Comparison of ENCODE assay signal across 1 cellular context in the genomic region with DNA sequence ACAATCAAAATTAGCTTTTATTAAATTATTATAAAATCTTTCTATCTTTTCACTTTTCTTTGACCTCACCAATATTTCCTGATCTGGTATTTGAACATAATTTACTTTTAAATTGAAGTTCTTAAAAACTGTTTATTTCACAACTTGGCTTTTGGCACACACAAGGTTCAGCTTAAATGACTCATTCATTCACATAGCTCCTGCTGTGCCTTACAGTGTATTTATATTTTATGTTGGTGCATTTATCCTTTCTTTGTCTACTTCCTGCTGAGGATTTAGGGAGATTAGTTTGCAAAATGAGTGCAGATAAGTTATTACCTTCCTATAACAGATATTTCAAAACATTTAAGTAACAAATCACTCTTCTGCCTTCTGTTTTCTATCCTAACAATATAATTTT.
TF ChIP-seq lines count a peak whose summit lies in the region.

No MANE protein-coding gene starts in this region.

TF ChIP-seq in WTC11, 78 proteins besides CTCF, POLR2A, EP300 and RAD21:
- TF ChIP-seq, protein P1, sequence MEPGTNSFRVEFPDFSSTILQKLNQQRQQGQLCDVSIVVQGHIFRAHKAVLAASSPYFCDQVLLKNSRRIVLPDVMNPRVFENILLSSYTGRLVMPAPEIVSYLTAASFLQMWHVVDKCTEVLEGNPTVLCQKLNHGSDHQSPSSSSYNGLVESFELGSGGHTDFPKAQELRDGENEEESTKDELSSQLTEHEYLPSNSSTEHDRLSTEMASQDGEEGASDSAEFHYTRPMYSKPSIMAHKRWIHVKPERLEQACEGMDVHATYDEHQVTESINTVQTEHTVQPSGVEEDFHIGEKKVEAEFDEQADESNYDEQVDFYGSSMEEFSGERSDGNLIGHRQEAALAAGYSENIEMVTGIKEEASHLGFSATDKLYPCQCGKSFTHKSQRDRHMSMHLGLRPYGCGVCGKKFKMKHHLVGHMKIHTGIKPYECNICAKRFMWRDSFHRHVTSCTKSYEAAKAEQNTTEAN (CRISPR knock-in tag; IDR thresholded peaks at IDR 0.05): no peak
- TF ChIP-seq, protein P2, sequence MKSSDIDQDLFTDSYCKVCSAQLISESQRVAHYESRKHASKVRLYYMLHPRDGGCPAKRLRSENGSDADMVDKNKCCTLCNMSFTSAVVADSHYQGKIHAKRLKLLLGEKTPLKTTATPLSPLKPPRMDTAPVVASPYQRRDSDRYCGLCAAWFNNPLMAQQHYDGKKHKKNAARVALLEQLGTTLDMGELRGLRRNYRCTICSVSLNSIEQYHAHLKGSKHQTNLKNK (CRISPR knock-in tag; IDR thresholded peaks at IDR 0.05): no peak
- TF ChIP-seq GABPB1 (CRISPR knock-in tag; IDR thresholded peaks at IDR 0.05): no peak
- TF ChIP-seq TEAD4 (CRISPR knock-in tag; IDR thresholded peaks at IDR 0.05): no peak
- TF ChIP-seq JUN (CRISPR knock-in tag; IDR thresholded peaks at IDR 0.05): no peak
- TF ChIP-seq, protein P3, sequence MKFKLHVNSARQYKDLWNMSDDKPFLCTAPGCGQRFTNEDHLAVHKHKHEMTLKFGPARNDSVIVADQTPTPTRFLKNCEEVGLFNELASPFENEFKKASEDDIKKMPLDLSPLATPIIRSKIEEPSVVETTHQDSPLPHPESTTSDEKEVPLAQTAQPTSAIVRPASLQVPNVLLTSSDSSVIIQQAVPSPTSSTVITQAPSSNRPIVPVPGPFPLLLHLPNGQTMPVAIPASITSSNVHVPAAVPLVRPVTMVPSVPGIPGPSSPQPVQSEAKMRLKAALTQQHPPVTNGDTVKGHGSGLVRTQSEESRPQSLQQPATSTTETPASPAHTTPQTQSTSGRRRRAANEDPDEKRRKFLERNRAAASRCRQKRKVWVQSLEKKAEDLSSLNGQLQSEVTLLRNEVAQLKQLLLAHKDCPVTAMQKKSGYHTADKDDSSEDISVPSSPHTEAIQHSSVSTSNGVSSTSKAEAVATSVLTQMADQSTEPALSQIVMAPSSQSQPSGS (CRISPR knock-in tag; IDR thresholded peaks at IDR 0.05; ENCODE audit: borderline replicate concordance, low read depth): no peak
- TF ChIP-seq, protein P4, sequence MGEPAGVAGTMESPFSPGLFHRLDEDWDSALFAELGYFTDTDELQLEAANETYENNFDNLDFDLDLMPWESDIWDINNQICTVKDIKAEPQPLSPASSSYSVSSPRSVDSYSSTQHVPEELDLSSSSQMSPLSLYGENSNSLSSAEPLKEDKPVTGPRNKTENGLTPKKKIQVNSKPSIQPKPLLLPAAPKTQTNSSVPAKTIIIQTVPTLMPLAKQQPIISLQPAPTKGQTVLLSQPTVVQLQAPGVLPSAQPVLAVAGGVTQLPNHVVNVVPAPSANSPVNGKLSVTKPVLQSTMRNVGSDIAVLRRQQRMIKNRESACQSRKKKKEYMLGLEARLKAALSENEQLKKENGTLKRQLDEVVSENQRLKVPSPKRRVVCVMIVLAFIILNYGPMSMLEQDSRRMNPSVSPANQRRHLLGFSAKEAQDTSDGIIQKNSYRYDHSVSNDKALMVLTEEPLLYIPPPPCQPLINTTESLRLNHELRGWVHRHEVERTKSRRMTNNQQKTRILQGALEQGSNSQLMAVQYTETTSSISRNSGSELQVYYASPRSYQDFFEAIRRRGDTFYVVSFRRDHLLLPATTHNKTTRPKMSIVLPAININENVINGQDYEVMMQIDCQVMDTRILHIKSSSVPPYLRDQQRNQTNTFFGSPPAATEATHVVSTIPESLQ (CRISPR knock-in tag; IDR thresholded peaks at IDR 0.05): no peak
- TF ChIP-seq, protein P5, sequence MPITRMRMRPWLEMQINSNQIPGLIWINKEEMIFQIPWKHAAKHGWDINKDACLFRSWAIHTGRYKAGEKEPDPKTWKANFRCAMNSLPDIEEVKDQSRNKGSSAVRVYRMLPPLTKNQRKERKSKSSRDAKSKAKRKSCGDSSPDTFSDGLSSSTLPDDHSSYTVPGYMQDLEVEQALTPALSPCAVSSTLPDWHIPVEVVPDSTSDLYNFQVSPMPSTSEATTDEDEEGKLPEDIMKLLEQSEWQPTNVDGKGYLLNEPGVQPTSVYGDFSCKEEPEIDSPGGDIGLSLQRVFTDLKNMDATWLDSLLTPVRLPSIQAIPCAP (CRISPR knock-in tag; IDR thresholded peaks at IDR 0.05): no peak
- TF ChIP-seq, protein P6, sequence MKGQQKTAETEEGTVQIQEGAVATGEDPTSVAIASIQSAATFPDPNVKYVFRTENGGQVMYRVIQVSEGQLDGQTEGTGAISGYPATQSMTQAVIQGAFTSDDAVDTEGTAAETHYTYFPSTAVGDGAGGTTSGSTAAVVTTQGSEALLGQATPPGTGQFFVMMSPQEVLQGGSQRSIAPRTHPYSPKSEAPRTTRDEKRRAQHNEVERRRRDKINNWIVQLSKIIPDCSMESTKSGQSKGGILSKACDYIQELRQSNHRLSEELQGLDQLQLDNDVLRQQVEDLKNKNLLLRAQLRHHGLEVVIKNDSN (CRISPR knock-in tag; IDR thresholded peaks at IDR 0.05): no peak
- TF ChIP-seq, protein P7, sequence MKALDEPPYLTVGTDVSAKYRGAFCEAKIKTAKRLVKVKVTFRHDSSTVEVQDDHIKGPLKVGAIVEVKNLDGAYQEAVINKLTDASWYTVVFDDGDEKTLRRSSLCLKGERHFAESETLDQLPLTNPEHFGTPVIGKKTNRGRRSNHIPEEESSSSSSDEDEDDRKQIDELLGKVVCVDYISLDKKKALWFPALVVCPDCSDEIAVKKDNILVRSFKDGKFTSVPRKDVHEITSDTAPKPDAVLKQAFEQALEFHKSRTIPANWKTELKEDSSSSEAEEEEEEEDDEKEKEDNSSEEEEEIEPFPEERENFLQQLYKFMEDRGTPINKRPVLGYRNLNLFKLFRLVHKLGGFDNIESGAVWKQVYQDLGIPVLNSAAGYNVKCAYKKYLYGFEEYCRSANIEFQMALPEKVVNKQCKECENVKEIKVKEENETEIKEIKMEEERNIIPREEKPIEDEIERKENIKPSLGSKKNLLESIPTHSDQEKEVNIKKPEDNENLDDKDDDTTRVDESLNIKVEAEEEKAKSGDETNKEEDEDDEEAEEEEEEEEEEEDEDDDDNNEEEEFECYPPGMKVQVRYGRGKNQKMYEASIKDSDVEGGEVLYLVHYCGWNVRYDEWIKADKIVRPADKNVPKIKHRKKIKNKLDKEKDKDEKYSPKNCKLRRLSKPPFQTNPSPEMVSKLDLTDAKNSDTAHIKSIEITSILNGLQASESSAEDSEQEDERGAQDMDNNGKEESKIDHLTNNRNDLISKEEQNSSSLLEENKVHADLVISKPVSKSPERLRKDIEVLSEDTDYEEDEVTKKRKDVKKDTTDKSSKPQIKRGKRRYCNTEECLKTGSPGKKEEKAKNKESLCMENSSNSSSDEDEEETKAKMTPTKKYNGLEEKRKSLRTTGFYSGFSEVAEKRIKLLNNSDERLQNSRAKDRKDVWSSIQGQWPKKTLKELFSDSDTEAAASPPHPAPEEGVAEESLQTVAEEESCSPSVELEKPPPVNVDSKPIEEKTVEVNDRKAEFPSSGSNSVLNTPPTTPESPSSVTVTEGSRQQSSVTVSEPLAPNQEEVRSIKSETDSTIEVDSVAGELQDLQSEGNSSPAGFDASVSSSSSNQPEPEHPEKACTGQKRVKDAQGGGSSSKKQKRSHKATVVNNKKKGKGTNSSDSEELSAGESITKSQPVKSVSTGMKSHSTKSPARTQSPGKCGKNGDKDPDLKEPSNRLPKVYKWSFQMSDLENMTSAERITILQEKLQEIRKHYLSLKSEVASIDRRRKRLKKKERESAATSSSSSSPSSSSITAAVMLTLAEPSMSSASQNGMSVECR (CRISPR knock-in tag; IDR thresholded peaks at IDR 0.05; ENCODE audit: borderline replicate concordance): no peak
- TF ChIP-seq, protein P8, sequence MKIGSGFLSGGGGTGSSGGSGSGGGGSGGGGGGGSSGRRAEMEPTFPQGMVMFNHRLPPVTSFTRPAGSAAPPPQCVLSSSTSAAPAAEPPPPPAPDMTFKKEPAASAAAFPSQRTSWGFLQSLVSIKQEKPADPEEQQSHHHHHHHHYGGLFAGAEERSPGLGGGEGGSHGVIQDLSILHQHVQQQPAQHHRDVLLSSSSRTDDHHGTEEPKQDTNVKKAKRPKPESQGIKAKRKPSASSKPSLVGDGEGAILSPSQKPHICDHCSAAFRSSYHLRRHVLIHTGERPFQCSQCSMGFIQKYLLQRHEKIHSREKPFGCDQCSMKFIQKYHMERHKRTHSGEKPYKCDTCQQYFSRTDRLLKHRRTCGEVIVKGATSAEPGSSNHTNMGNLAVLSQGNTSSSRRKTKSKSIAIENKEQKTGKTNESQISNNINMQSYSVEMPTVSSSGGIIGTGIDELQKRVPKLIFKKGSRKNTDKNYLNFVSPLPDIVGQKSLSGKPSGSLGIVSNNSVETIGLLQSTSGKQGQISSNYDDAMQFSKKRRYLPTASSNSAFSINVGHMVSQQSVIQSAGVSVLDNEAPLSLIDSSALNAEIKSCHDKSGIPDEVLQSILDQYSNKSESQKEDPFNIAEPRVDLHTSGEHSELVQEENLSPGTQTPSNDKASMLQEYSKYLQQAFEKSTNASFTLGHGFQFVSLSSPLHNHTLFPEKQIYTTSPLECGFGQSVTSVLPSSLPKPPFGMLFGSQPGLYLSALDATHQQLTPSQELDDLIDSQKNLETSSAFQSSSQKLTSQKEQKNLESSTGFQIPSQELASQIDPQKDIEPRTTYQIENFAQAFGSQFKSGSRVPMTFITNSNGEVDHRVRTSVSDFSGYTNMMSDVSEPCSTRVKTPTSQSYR (CRISPR knock-in tag; IDR thresholded peaks at IDR 0.05): no peak
- TF ChIP-seq OVOL2 (CRISPR knock-in tag; IDR thresholded peaks at IDR 0.05; ENCODE audit: borderline replicate concordance): no peak
- TF ChIP-seq, protein P9, sequence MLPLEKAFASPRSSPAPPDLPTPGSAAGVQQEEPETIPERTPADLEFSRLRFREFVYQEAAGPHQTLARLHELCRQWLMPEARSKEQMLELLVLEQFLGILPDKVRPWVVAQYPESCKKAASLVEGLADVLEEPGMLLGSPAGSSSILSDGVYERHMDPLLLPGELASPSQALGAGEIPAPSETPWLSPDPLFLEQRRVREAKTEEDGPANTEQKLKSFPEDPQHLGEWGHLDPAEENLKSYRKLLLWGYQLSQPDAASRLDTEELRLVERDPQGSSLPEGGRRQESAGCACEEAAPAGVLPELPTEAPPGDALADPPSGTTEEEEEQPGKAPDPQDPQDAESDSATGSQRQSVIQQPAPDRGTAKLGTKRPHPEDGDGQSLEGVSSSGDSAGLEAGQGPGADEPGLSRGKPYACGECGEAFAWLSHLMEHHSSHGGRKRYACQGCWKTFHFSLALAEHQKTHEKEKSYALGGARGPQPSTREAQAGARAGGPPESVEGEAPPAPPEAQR (CRISPR knock-in tag; IDR thresholded peaks at IDR 0.05): no peak
